Comparison of ENCODE assay signal across 11 cellular contexts in genomic region chr3:152192936-152193672, GRCh38.
DNase-seq lines count a peak whose midpoint lies in the region; ATAC-seq, FAIRE-seq and TF ChIP-seq lines count a peak whose summit lies in the region.
"Had no signal": no experiment of that assay in that cellular context is flagged by ENCODE, and none has a peak within 500 bp of the region (broad histone marks: within the 10 kb centered on the region; RNA-seq: fewer than 3 reads in every experiment).

No MANE protein-coding gene starts in this region.

- no peak overlapping the region for H4K8ac ChIP-seq in neuronal stem cell (ENCODE audit: low read depth, low read length)

- H4K91ac ChIP-seq in neuronal stem cell (ENCODE audit: low read depth, low read length, poor library complexity), result no peak overlapping the region

- H3K79me1 ChIP-seq in neuronal stem cell (ENCODE audit: low read depth, low read length), result no peaks in the 10 kb centered on the region

- H3K23ac ChIP-seq in neuronal stem cell (ENCODE audit: low read depth, low read length, poor library complexity), result no peak overlapping the region

- H3K79me2 ChIP-seq in PC-9 (ENCODE audit: low read depth), result no peaks in the 10 kb centered on the region
- H3K79me2 ChIP-seq in HepG2 (ENCODE audit: insufficient read depth, low read length), result no peaks in the 10 kb centered on the region

- H3K14ac ChIP-seq in neuronal stem cell (ENCODE audit: low read length), result no peak overlapping the region

- BruUV-seq in PC-9 (replicated peaks; lab: Mats Ljungman, UMichigan) (no TSS peak), HepG2 (replicated peaks; lab: Mats Ljungman, UMichigan) (no TSS peak)

- CTCF ChIA-PET in A549 (lab: Yijun Ruan, JAX), result interaction anchor here (1.4 to 1.6 kb wide), 2 partner anchors 13 to 16 kb away, joined by 4 read pairs; no protein-coding TSS in a partner anchor
- CTCF ChIA-PET in PC-9 (lab: Charles Lee), result interaction anchor here (0.6 to 0.7 kb wide), 2 partner anchors 8 to 19 kb away, joined by 3 to 7 read pairs; no protein-coding TSS in a partner anchor
- CTCF ChIA-PET in HepG2 (lab: Yijun Ruan, JAX; ENCODE audit: low intra/inter-chr PET ratio, low total read pairs), result no interaction called here

- WGBS in A549 (ENCODE audit: missing lambda C conversion rate), result 55% methylated on average over 5 of the region's 5 CpGs
- 5% methylated on average over 5 of the region's 5 CpGs for WGBS in HepG2 (ENCODE audit: low lambda C conversion rate)
- WGBS in neuronal stem cell (ENCODE audit: extremely low coverage in 2 of 2, insufficient read length in 2 of 2, insufficient replicate concordance in 1 of 2), 2 donors, result 100% methylated on average over 2 of the region's 5 CpGs; no CpG with 5 or more reads in 1 of the 2 donors

- no peaks in the 10 kb centered on the region for H3F3A ChIP-seq in PC-9 (ENCODE audit: insufficient read depth, low read depth)

- H2BK5ac ChIP-seq in neuronal stem cell (ENCODE audit: low read length), result no peak overlapping the region

- H3K4ac ChIP-seq in neuronal stem cell (ENCODE audit: low read length), result no peak overlapping the region

- H2BK120ac ChIP-seq in neuronal stem cell (ENCODE audit: low read depth, low read length), result no peak overlapping the region

- ATAC-seq in A549, result peak in 1 of 2 experiments; percentile 60; a peak in 3 of 6 replicates
- ATAC-seq in GM19324 (IDR thresholded peaks at IDR 0.05; ENCODE audit: low FRiP score, unreplicated experiment), result peak; percentile 6
- ATAC-seq in HepG2, result peak; percentile 57

- TF ChIP-seq EP300 in A549 (IDR thresholded peaks at IDR 0.05) (no peak), HepG2 (IDR thresholded peaks at IDR 0.05; ENCODE audit: low read depth in 2 of 2, low read length in 2 of 2) (no peak), HepG2 (CRISPR knock-in tag; IDR thresholded peaks at IDR 0.05; ENCODE audit: borderline replicate concordance) (no peak)

- peak; percentile 59 for FAIRE-seq in A549 (lab: Jason Lieb, UNC)
- FAIRE-seq in HepG2 (lab: Jason Lieb, UNC), result no peak

- no peak for TF ChIP-seq POLR2A in A549 (IDR thresholded peaks at IDR 0.05; ENCODE audit: low read length)
- no peak for TF ChIP-seq POLR2A in HepG2 (IDR thresholded peaks at IDR 0.05; ENCODE audit: insufficient read depth in 1 of 2, low read depth in 2 of 2, low read length in 2 of 2)

- H4K20me1 ChIP-seq in PC-9 (ENCODE audit: insufficient read depth) (no peaks in the 10 kb centered on the region), HepG2 (ENCODE audit: insufficient read depth, low read length) (no peaks in the 10 kb centered on the region)

- H3K27me3 ChIP-seq in PC-9 (ENCODE audit: insufficient read depth, low read depth) (no peaks in the 10 kb centered on the region), HepG2 (ENCODE audit: control insufficient read depth in 1 of 2, insufficient read depth in 2 of 2, low read length in 2 of 2) (no peaks in the 10 kb centered on the region), neuronal stem cell (ENCODE audit: control insufficient read depth in 3 of 3, insufficient read depth in 3 of 3, low read depth in 1 of 3, low read length in 3 of 3) (no peaks in the 10 kb centered on the region), HAP-1 (ENCODE audit: low read depth) (no peaks in the 10 kb centered on the region)
- H3K27me3 ChIP-seq: SJSA1 had no signal

- H3K4me2 ChIP-seq in A549, result peak overlapping the region; percentile 96
- no peak overlapping the region for H3K4me2 ChIP-seq in PC-9
- H3K4me2 ChIP-seq in HepG2 (ENCODE audit: low read depth, low read length), result peak overlapping the region; percentile 52
- no peak overlapping the region for H3K4me2 ChIP-seq in neuronal stem cell (ENCODE audit: insufficient read depth, low read length, poor library complexity, severe bottlenecking)

- H3K18ac ChIP-seq in neuronal stem cell (ENCODE audit: low read length), result no peak overlapping the region

- H3K27ac ChIP-seq in A549, result peak overlapping the region; percentile 53 to 78; a peak in 4 of 6 replicates
- H3K27ac ChIP-seq in PC-9, result no peak overlapping the region
- no peak overlapping the region for H3K27ac ChIP-seq in HepG2 (ENCODE audit: extremely low read length, insufficient read depth, low read length)
- H3K27ac ChIP-seq in neuronal stem cell (replicated peaks; ENCODE audit: low read length), result no peak overlapping the region
- H3K27ac ChIP-seq: epithelial cell of prostate, SJSA1 had no signal

- H3K36me3 ChIP-seq in PC-9 (ENCODE audit: low read depth), result no peaks in the 10 kb centered on the region
- H3K36me3 ChIP-seq in HepG2 (replicated peaks in 1 of 2; ENCODE audit: control insufficient read depth in 1 of 2, insufficient read depth in 2 of 2, low read length in 2 of 2), result no peaks in the 10 kb centered on the region
- no peaks in the 10 kb centered on the region for H3K36me3 ChIP-seq in neuronal stem cell (replicated peaks in 1 of 2; ENCODE audit: control insufficient read depth in 2 of 2, insufficient read depth in 2 of 2, low read length in 2 of 2)
- no peaks in the 10 kb centered on the region for H3K36me3 ChIP-seq in HAP-1 (replicated peaks)
- H3K36me3 ChIP-seq: SJSA1 had no signal

- H3K9ac ChIP-seq in HepG2 (ENCODE audit: insufficient read depth, low read depth, low read length), result peak overlapping the region; percentile 2; the same call in 1 of the 2 replicates
- no peak overlapping the region for H3K9ac ChIP-seq in neuronal stem cell (ENCODE audit: low read depth, low read length, poor library complexity)

- intact Hi-C loops in PC-9 (cut with micrococcal nuclease; ENCODE audit: unreplicated experiment) (no loop called here), HepG2 (cut with micrococcal nuclease; ENCODE audit: unreplicated experiment) (loop anchor here (2.0 kb wide), 1 partner anchor 108 kb away; no protein-coding TSS in a partner anchor)

- H3K4me1 ChIP-seq in A549, result peaks cover 19% of the 10 kb centered on the region; the same call in 2 of the 3 replicates
- no peaks in the 10 kb centered on the region for H3K4me1 ChIP-seq in PC-9 (replicated peaks; ENCODE audit: insufficient read depth)
- 0 out of 2 replicates have a peak, but pooled peaks cover 12% of the 10 kb centered on the region for H3K4me1 ChIP-seq in HepG2 (ENCODE audit: insufficient read depth, low read length)
- no peaks in the 10 kb centered on the region for H3K4me1 ChIP-seq in neuronal stem cell (ENCODE audit: control insufficient read depth in 2 of 2, insufficient read depth in 1 of 2, low read depth in 1 of 2, low read length in 2 of 2)
- no peaks in the 10 kb centered on the region for H3K4me1 ChIP-seq in HAP-1
- H3K4me1 ChIP-seq: SJSA1 had no signal

- H3K9me2 ChIP-seq in PC-9 (ENCODE audit: insufficient read depth), result no peaks in the 10 kb centered on the region

- no peak for TF ChIP-seq CTCF in A549 (IDR thresholded peaks at IDR 0.05)
- TF ChIP-seq CTCF in PC-9 (conservative IDR thresholded peaks at IDR 0.05), result no peak
- no peak for TF ChIP-seq CTCF in HepG2 (CRISPR knock-in tag; IDR thresholded peaks at IDR 0.05)

- DNase-seq in A549 (ENCODE audit: low read depth in 1 of 2, low spot score in 1 of 2) (no peak), PC-9 (no peak), HepG2 (ENCODE audit: low spot score) (no peak), neuronal stem cell (ENCODE audit: low spot score) (no peak), putamen (ENCODE audit: low spot score) (no peak), kidney tubule cell (ENCODE audit: low spot score) (no peak), HAP-1 (ENCODE audit: low spot score in 2 of 2) (no peak)
- DNase-seq: NCI-H1436 had no signal

- in situ Hi-C loops in HepG2 (cut with HindIII; ENCODE audit: extremely low pct_ligation_motif_present, low pct_unique_long_range_greater_than_20kb), result no loop called here
- in situ Hi-C loops in HAP-1 (cut with MboI; ENCODE audit: low sequenced_read_pairs), result no loop called here

- H2BK12ac ChIP-seq in neuronal stem cell (ENCODE audit: low read length), result no peak overlapping the region

- no peak for TF ChIP-seq RAD21 in A549 (conservative IDR thresholded peaks at IDR 0.05 in 1 of 2, IDR thresholded peaks at IDR 0.05 in 1 of 2)
- TF ChIP-seq RAD21 in HepG2 (CRISPR knock-in tag; IDR thresholded peaks at IDR 0.05), result no peak

- H3K4me3 ChIP-seq in A549 (peak overlapping the region; percentile 43), PC-9 (no peak overlapping the region), HepG2 (replicated peaks in 1 of 3; ENCODE audit: insufficient read depth in 1 of 3, low read depth in 2 of 3, low read length in 3 of 3) (peak overlapping the region; percentile 25 to 55 (median 46); a peak in 5 of 6 replicates), neuronal stem cell (ENCODE audit: low read length in 2 of 2) (no peak overlapping the region), HAP-1 (no peak overlapping the region)
- H3K4me3 ChIP-seq: SJSA1 had no signal

- H2AFZ ChIP-seq in PC-9 (peak overlapping the region; percentile 56; the same call in 1 of the 2 replicates), HepG2 (ENCODE audit: low read length) (peak overlapping the region; percentile 4), neuronal stem cell (ENCODE audit: low read length) (no peak overlapping the region)

- H3K9me3 ChIP-seq in A549 (no peaks in the 10 kb centered on the region), PC-9 (ENCODE audit: insufficient read depth, low read depth) (no peaks in the 10 kb centered on the region), HepG2 (ENCODE audit: low read length) (no peaks in the 10 kb centered on the region), neuronal stem cell (replicated peaks in 1 of 2; ENCODE audit: control insufficient read depth in 2 of 2, insufficient read depth in 1 of 2, low read depth in 1 of 2, low read length in 2 of 2) (no peaks in the 10 kb centered on the region), HAP-1 (no peaks in the 10 kb centered on the region)
- H3K9me3 ChIP-seq: SJSA1 had no signal

- POLR2A ChIA-PET in A549 (lab: Yijun Ruan, JAX), result interaction anchor here (1.0 kb wide), 1 partner anchor 10 kb away, joined by 4 read pairs; no protein-coding TSS in a partner anchor
- POLR2A ChIA-PET in PC-9 (lab: Charles Lee; ENCODE audit: unreplicated experiment), result interaction anchor here (0.7 kb wide), 1 partner anchor 33 kb away, joined by 3 read pairs; no protein-coding TSS in a partner anchor
- POLR2A ChIA-PET in HepG2 (lab: Yijun Ruan, JAX), result no interaction called here

- no peak overlapping the region for H2AK5ac ChIP-seq in neuronal stem cell (ENCODE audit: low read depth, low read length)

- no peak overlapping the region for H2BK15ac ChIP-seq in neuronal stem cell (ENCODE audit: low read length)

TF ChIP-seq in HepG2, 621 proteins besides CTCF, POLR2A, EP300 and RAD21 (continues in another document):
- TF ChIP-seq LBX2 (CRISPR knock-in tag; IDR thresholded peaks at IDR 0.05; ENCODE audit: borderline replicate concordance), result no peak

Comparison
In these comparisons a context has a peak if more than half of its experiments do, and no peak if none do; other contexts are left out.
1. H3K27ac ChIP-seq: peak in A549 (2 of 2); none in PC-9 (single experiment), HepG2 (single experiment) and neuronal stem cell (single experiment).
2. H3K4me2 ChIP-seq: peak in A549 (single experiment) and HepG2 (single experiment); none in PC-9 (single experiment) and neuronal stem cell (single experiment).
3. H3K4me3 ChIP-seq: peak in A549 (single experiment) and HepG2 (3 of 3); none in PC-9 (single experiment), neuronal stem cell (0 of 2) and HAP-1 (single experiment).